1 cellular context compared by ENCODE assay signal in the genomic region with DNA sequence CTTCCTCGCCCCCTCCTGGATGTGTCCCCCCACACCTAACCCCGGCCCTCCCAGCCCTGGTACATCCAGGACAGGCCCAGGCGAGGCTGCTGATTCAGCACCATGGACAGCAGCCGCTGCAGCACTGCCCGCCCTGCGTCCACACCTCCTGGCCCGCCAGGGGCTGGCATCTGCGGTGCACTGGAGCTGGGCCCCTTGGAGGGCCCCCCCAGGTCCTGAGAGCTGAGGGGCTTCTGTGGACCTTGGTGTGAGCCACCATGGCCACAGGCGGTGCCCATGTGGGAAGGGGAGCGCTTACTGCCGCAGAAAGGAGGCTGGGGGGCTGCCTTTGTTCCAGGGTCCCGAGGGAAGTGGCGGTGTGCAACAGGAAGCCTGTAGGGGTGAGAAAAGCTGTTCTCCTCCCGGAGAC.
TF ChIP-seq lines count a peak whose summit lies in the region.

No MANE protein-coding gene starts in this region.

TF ChIP-seq in IMR-90, 13 proteins besides CTCF, POLR2A, EP300 and RAD21 (continued from another document):
- no peak for TF ChIP-seq CHD1 (IDR thresholded peaks at IDR 0.05; ENCODE audit: low read depth, low read length)
- TF ChIP-seq MAFK (IDR thresholded peaks at IDR 0.05; ENCODE audit: low read depth, low read length): peak; percentile 19; the same call in 1 of the 2 replicates
- no peak for TF ChIP-seq MAZ (IDR thresholded peaks at IDR 0.05; ENCODE audit: borderline replicate concordance, low read depth, low read length)
- TF ChIP-seq, protein P1, sequence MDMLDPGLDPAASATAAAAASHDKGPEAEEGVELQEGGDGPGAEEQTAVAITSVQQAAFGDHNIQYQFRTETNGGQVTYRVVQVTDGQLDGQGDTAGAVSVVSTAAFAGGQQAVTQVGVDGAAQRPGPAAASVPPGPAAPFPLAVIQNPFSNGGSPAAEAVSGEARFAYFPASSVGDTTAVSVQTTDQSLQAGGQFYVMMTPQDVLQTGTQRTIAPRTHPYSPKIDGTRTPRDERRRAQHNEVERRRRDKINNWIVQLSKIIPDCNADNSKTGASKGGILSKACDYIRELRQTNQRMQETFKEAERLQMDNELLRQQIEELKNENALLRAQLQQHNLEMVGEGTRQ (IDR thresholded peaks at IDR 0.05; ENCODE audit: low read depth, low read length): no peak
- TF ChIP-seq BHLHE40 (IDR thresholded peaks at IDR 0.05; ENCODE audit: low read depth, low read length): no peak
- no peak for TF ChIP-seq RFX5 (IDR thresholded peaks at IDR 0.05; ENCODE audit: low read depth, low read length)
- no peak for TF ChIP-seq NFE2L2 (IDR thresholded peaks at IDR 0.05; ENCODE audit: low read depth, low read length)
